ENCODE assay signal across 12 cellular contexts in genomic region chr5:78586251-78586650, GRCh38.
DNase-seq lines count a peak whose midpoint lies in the region; ATAC-seq and TF ChIP-seq lines count a peak whose summit lies in the region.
"Had no signal": no experiment of that assay in that cellular context is flagged by ENCODE, and none has a peak within 500 bp of the region (broad histone marks: within the 10 kb centered on the region; RNA-seq: fewer than 3 reads in every experiment).

No MANE protein-coding gene starts in this region.

- intact Hi-C loops in lower lobe of right lung (cut with DNase I) = no loop called here
- intact Hi-C loops in activated T-helper 1 cell treated with anti-CD3 and anti-CD28 coated beads, Interleukin-12 subunit alpha, Interleukin-12 subunit beta, Interleukin-2, Interleukin-4 antibody, amounts not matched to agents 30 ng/mL and 10 ng/mL and 1 ng/mL, durations not matched to agents 14 hours and 24 hours and 36 hours (cut with micrococcal nuclease) = no loop called here

- H3K27ac Mint-ChIP-seq in activated T-helper 17 cell treated with anti-CD3 and anti-CD28 coated beads, Interleukin-2, amount 50 U/mL, for 72 hours = no peak overlapping the region
- no peak overlapping the region for H3K27ac Mint-ChIP-seq in activated T-helper 1 cell treated with anti-CD3 and anti-CD28 coated beads, Interleukin-12 subunit alpha, Interleukin-12 subunit beta, Interleukin-2, Interleukin-4 antibody, amounts not matched to agents 30 ng/mL and 10 ng/mL and 1 ng/mL, durations not matched to agents 14 hours and 24 hours and 36 hours
- H3K27ac Mint-ChIP-seq in activated T-cell treated with anti-CD3 and anti-CD28 coated beads, Interleukin-2, amount 50 U/mL, for 24 hours = no peak overlapping the region
- H3K27ac Mint-ChIP-seq: stimulated activated naive CD8-positive, alpha-beta T cell treated with anti-CD3 and anti-CD28 coated beads, Interleukin-15, Interleukin-2, amounts not matched to agents 100 ng/mL and 50 ng/mL, for 24 hours had no signal

- DNase-seq in AML-193 (lab: John Stamatoyannopoulos, UW) (peak; percentile 65 to 72), M059J (ENCODE audit: low read depth) (peak; percentile 98), astrocyte of the hippocampus (ENCODE audit: low read depth, low spot score) (peak; percentile 88), lower lobe of right lung (no peak), cerebellar cortex (ENCODE audit: low spot score) (no peak)
- no peak for DNase-seq in activated T-helper 1 cell treated with anti-CD3 and anti-CD28 coated beads, Interleukin-12 subunit alpha, Interleukin-12 subunit beta, Interleukin-2, Interleukin-4 antibody, amounts not matched to agents 30 ng/mL and 10 ng/mL and 1 ng/mL, durations not matched to agents 14 hours and 24 hours and 36 hours (ENCODE audit: low spot score)
- DNase-seq in activated T-cell treated with anti-CD3 and anti-CD28 coated beads, Interleukin-2, amount 50 U/mL, for 24 hours = no peak
- DNase-seq: NCI-H1105 had no signal

- H3K4me1 ChIP-seq in lower lobe of right lung = peaks cover 9% of the 10 kb centered on the region

- H3K27ac ChIP-seq in lower lobe of right lung = no peak overlapping the region
- H3K27ac ChIP-seq: neutrophil, VCaP had no signal

- H3K27me3 Mint-ChIP-seq in activated T-helper 17 cell treated with anti-CD3 and anti-CD28 coated beads, Interleukin-2, amount 50 U/mL, for 72 hours = peaks cover 9% of the 10 kb centered on the region
- peaks cover 5% of the 10 kb centered on the region for H3K27me3 Mint-ChIP-seq in activated T-helper 1 cell treated with anti-CD3 and anti-CD28 coated beads, Interleukin-12 subunit alpha, Interleukin-12 subunit beta, Interleukin-2, Interleukin-4 antibody, amounts not matched to agents 30 ng/mL and 10 ng/mL and 1 ng/mL, durations not matched to agents 14 hours and 24 hours and 36 hours (ENCODE audit: insufficient read depth)
- H3K27me3 Mint-ChIP-seq in activated T-cell treated with anti-CD3 and anti-CD28 coated beads, Interleukin-2, amount 50 U/mL, for 24 hours = peaks cover 12% of the 10 kb centered on the region

- no peak overlapping the region for H3K4me3 Mint-ChIP-seq in activated T-helper 17 cell treated with anti-CD3 and anti-CD28 coated beads, Interleukin-2, amount 50 U/mL, for 72 hours
- H3K4me3 Mint-ChIP-seq in activated T-helper 1 cell treated with anti-CD3 and anti-CD28 coated beads, Interleukin-12 subunit alpha, Interleukin-12 subunit beta, Interleukin-2, Interleukin-4 antibody, amounts not matched to agents 30 ng/mL and 10 ng/mL and 1 ng/mL, durations not matched to agents 14 hours and 24 hours and 36 hours = no peak overlapping the region
- H3K4me3 Mint-ChIP-seq in activated T-cell treated with anti-CD3 and anti-CD28 coated beads, Interleukin-2, amount 50 U/mL, for 24 hours = no peak overlapping the region
- H3K4me3 Mint-ChIP-seq: stimulated activated naive CD8-positive, alpha-beta T cell treated with anti-CD3 and anti-CD28 coated beads, Interleukin-15, Interleukin-2, amounts not matched to agents 100 ng/mL and 50 ng/mL, for 24 hours had no signal

- peak; percentile 59 to 67 for ATAC-seq in lower lobe of right lung
- ATAC-seq in activated T-helper 17 cell treated with anti-CD3 and anti-CD28 coated beads, Interleukin-2, amount 50 U/mL, for 72 hours (replicated peaks) = no peak

- no peak for TF ChIP-seq CTCF in lower lobe of right lung (IDR thresholded peaks at IDR 0.05)

- no peaks in the 10 kb centered on the region for H3K9me3 ChIP-seq in lower lobe of right lung
- H3K9me3 ChIP-seq: neutrophil had no signal

- H3K4me3 ChIP-seq in lower lobe of right lung = no peak overlapping the region

- H3K4me1 Mint-ChIP-seq in activated T-helper 17 cell treated with anti-CD3 and anti-CD28 coated beads, Interleukin-2, amount 50 U/mL, for 72 hours = no peaks in the 10 kb centered on the region
- H3K4me1 Mint-ChIP-seq in activated T-helper 1 cell treated with anti-CD3 and anti-CD28 coated beads, Interleukin-12 subunit alpha, Interleukin-12 subunit beta, Interleukin-2, Interleukin-4 antibody, amounts not matched to agents 30 ng/mL and 10 ng/mL and 1 ng/mL, durations not matched to agents 14 hours and 24 hours and 36 hours (ENCODE audit: low read depth) = no peaks in the 10 kb centered on the region
- H3K4me1 Mint-ChIP-seq in activated T-cell treated with anti-CD3 and anti-CD28 coated beads, Interleukin-2, amount 50 U/mL, for 24 hours (ENCODE audit: low read depth) = no peaks in the 10 kb centered on the region

- no peaks in the 10 kb centered on the region for H3K27me3 ChIP-seq in lower lobe of right lung (ENCODE audit: low read depth)
- H3K27me3 ChIP-seq: neutrophil had no signal

- H3K9me3 Mint-ChIP-seq in activated T-helper 17 cell treated with anti-CD3 and anti-CD28 coated beads, Interleukin-2, amount 50 U/mL, for 72 hours = no peaks in the 10 kb centered on the region
- peaks cover 6% of the 10 kb centered on the region for H3K9me3 Mint-ChIP-seq in activated T-helper 1 cell treated with anti-CD3 and anti-CD28 coated beads, Interleukin-12 subunit alpha, Interleukin-12 subunit beta, Interleukin-2, Interleukin-4 antibody, amounts not matched to agents 30 ng/mL and 10 ng/mL and 1 ng/mL, durations not matched to agents 14 hours and 24 hours and 36 hours
- H3K9me3 Mint-ChIP-seq in activated T-cell treated with anti-CD3 and anti-CD28 coated beads, Interleukin-2, amount 50 U/mL, for 24 hours = peaks cover 4% of the 10 kb centered on the region
- H3K9me3 Mint-ChIP-seq: stimulated activated naive CD8-positive, alpha-beta T cell treated with anti-CD3 and anti-CD28 coated beads, Interleukin-15, Interleukin-2, amounts not matched to agents 100 ng/mL and 50 ng/mL, for 24 hours had no signal

- H3K36me3 Mint-ChIP-seq in activated T-helper 17 cell treated with anti-CD3 and anti-CD28 coated beads, Interleukin-2, amount 50 U/mL, for 72 hours (ENCODE audit: low read depth) = no peaks in the 10 kb centered on the region
- H3K36me3 Mint-ChIP-seq in activated T-helper 1 cell treated with anti-CD3 and anti-CD28 coated beads, Interleukin-12 subunit alpha, Interleukin-12 subunit beta, Interleukin-2, Interleukin-4 antibody, amounts not matched to agents 30 ng/mL and 10 ng/mL and 1 ng/mL, durations not matched to agents 14 hours and 24 hours and 36 hours (ENCODE audit: low read depth) = no peaks in the 10 kb centered on the region
- H3K36me3 Mint-ChIP-seq in activated T-cell treated with anti-CD3 and anti-CD28 coated beads, Interleukin-2, amount 50 U/mL, for 24 hours (ENCODE audit: low read depth) = no peaks in the 10 kb centered on the region

- H3K36me3 ChIP-seq in lower lobe of right lung = no peaks in the 10 kb centered on the region
- H3K36me3 ChIP-seq: neutrophil had no signal

Comparison
In these comparisons a context has a peak if more than half of its experiments do, and no peak if none do; other contexts are left out.
1. DNase-seq: peak in AML-193 (2 of 2), M059J (single experiment) and astrocyte of the hippocampus (single experiment); none in lower lobe of right lung (single experiment), activated T-helper 1 cell treated with anti-CD3 and anti-CD28 coated beads, Interleukin-12 subunit alpha, Interleukin-12 subunit beta, Interleukin-2, Interleukin-4 antibody, amounts not matched to agents 30 ng/mL and 10 ng/mL and 1 ng/mL, durations not matched to agents 14 hours and 24 hours and 36 hours (single experiment), activated T-cell treated with anti-CD3 and anti-CD28 coated beads, Interleukin-2, amount 50 U/mL, for 24 hours (single experiment) and cerebellar cortex (single experiment).